Comparison of ENCODE assay signal across 1 cellular context in the genomic region with DNA sequence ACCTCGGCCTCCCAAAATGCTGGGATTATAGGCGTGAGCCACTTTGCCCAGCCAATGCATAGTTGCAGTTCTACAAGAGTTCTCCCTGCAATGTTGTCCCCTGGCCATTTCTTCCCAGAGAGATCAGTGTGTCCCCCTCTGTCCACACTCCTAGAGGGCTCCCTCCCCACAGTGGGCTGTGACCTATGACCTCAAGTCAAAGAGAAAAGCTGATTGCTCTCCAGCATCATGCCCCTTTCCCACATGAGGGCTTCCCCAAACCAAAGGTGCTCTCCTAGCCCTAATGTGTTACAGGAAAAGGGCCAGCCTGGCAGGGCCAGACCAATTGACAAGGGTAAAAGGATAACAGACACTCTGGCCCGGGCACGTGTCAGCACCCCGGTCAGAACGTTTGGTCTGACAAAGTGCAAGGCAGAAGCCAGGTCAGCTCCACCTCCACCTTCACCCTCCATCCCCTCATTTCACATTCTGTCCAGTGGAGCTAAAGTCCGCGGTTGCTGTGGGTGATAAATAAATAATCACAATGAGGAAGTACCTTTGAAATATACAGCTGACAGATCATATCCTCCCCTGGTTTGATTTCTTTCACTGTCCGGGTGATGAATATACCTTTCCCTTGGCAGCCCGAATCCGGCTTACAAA.
TF ChIP-seq lines count a peak whose summit lies in the region.

No MANE protein-coding gene starts in this region.

TF ChIP-seq in HepG2, 621 proteins besides CTCF, POLR2A, EP300 and RAD21 (continued from another document and continues in another):
- TF ChIP-seq, protein P1, sequence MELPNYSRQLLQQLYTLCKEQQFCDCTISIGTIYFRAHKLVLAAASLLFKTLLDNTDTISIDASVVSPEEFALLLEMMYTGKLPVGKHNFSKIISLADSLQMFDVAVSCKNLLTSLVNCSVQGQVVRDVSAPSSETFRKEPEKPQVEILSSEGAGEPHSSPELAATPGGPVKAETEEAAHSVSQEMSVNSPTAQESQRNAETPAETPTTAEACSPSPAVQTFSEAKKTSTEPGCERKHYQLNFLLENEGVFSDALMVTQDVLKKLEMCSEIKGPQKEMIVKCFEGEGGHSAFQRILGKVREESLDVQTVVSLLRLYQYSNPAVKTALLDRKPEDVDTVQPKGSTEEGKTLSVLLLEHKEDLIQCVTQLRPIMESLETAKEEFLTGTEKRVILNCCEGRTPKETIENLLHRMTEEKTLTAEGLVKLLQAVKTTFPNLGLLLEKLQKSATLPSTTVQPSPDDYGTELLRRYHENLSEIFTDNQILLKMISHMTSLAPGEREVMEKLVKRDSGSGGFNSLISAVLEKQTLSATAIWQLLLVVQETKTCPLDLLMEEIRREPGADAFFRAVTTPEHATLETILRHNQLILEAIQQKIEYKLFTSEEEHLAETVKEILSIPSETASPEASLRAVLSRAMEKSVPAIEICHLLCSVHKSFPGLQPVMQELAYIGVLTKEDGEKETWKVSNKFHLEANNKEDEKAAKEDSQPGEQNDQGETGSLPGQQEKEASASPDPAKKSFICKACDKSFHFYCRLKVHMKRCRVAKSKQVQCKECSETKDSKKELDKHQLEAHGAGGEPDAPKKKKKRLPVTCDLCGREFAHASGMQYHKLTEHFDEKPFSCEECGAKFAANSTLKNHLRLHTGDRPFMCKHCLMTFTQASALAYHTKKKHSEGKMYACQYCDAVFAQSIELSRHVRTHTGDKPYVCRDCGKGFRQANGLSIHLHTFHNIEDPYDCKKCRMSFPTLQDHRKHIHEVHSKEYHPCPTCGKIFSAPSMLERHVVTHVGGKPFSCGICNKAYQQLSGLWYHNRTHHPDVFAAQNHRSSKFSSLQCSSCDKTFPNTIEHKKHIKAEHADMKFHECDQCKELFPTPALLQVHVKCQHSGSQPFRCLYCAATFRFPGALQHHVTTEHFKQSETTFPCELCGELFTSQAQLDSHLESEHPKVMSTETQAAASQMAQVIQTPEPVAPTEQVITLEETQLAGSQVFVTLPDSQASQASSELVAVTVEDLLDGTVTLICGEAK (IDR thresholded peaks at IDR 0.05) = no peak
- TF ChIP-seq, protein P1 (CRISPR knock-in tag; IDR thresholded peaks at IDR 0.05) = peak; percentile 36; the same call in 1 of the 2 replicates
- no peak for TF ChIP-seq NCOA1 (CRISPR knock-in tag; IDR thresholded peaks at IDR 0.05)
- no peak for TF ChIP-seq ZFP36L2 (CRISPR knock-in tag; IDR thresholded peaks at IDR 0.05)
- 0 out of 2 replicates have a peak, but pooled peaks have one; percentile 29 for TF ChIP-seq HBP1 (CRISPR knock-in tag; IDR thresholded peaks at IDR 0.05; ENCODE audit: low read depth)
- TF ChIP-seq SALL1 (CRISPR knock-in tag; IDR thresholded peaks at IDR 0.05) = peak; percentile 71; the same call in 1 of the 2 replicates
- TF ChIP-seq MAX (IDR thresholded peaks at IDR 0.05) = peak; percentile 85
- no peak for TF ChIP-seq SP2 (CRISPR knock-in tag; IDR thresholded peaks at IDR 0.05)
- TF ChIP-seq HIC2 (CRISPR knock-in tag; IDR thresholded peaks at IDR 0.05; ENCODE audit: low read depth) = no peak
- no peak for TF ChIP-seq RXRB (CRISPR knock-in tag; IDR thresholded peaks at IDR 0.05; ENCODE audit: borderline replicate concordance)
- TF ChIP-seq, protein P2, sequence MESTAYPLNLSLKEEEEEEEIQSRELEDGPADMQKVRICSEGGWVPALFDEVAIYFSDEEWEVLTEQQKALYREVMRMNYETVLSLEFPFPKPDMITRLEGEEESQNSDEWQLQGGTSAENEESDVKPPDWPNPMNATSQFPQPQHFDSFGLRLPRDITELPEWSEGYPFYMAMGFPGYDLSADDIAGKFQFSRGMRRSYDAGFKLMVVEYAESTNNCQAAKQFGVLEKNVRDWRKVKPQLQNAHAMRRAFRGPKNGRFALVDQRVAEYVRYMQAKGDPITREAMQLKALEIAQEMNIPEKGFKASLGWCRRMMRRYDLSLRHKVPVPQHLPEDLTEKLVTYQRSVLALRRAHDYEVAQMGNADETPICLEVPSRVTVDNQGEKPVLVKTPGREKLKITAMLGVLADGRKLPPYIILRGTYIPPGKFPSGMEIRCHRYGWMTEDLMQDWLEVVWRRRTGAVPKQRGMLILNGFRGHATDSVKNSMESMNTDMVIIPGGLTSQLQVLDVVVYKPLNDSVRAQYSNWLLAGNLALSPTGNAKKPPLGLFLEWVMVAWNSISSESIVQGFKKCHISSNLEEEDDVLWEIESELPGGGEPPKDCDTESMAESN (CRISPR knock-in tag; conservative IDR thresholded peaks at IDR 0.05) = peak; percentile 40; the same call in 1 of the 2 replicates
- TF ChIP-seq ELF3 (CRISPR knock-in tag; IDR thresholded peaks at IDR 0.05) = peak; percentile 87
- 0 out of 2 replicates have a peak, but pooled peaks have one; percentile 28 for TF ChIP-seq ZSCAN29 (CRISPR knock-in tag; conservative IDR thresholded peaks at IDR 0.05)
- TF ChIP-seq ELF1 (CRISPR knock-in tag; IDR thresholded peaks at IDR 0.05) = no peak; the same call in 1 of the 2 replicates
- no peak for TF ChIP-seq ZFP1 (CRISPR knock-in tag; IDR thresholded peaks at IDR 0.05)
- TF ChIP-seq ZNF512B (CRISPR knock-in tag; IDR thresholded peaks at IDR 0.05; ENCODE audit: borderline replicate concordance) = no peak; the same call in 1 of the 2 replicates
- 0 out of 2 replicates have a peak, but pooled peaks have one; percentile 37 for TF ChIP-seq ZFX (CRISPR knock-in tag; IDR thresholded peaks at IDR 0.05; ENCODE audit: low read depth)
- no peak for TF ChIP-seq KMT2A (CRISPR knock-in tag; IDR thresholded peaks at IDR 0.05)
- TF ChIP-seq, protein P3, sequence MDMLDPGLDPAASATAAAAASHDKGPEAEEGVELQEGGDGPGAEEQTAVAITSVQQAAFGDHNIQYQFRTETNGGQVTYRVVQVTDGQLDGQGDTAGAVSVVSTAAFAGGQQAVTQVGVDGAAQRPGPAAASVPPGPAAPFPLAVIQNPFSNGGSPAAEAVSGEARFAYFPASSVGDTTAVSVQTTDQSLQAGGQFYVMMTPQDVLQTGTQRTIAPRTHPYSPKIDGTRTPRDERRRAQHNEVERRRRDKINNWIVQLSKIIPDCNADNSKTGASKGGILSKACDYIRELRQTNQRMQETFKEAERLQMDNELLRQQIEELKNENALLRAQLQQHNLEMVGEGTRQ (IDR thresholded peaks at IDR 0.05; ENCODE audit: low read depth, low read length) = no peak
- TF ChIP-seq, protein P3 (CRISPR knock-in tag; IDR thresholded peaks at IDR 0.05; ENCODE audit: borderline replicate concordance) = no peak
- TF ChIP-seq, protein P4, sequence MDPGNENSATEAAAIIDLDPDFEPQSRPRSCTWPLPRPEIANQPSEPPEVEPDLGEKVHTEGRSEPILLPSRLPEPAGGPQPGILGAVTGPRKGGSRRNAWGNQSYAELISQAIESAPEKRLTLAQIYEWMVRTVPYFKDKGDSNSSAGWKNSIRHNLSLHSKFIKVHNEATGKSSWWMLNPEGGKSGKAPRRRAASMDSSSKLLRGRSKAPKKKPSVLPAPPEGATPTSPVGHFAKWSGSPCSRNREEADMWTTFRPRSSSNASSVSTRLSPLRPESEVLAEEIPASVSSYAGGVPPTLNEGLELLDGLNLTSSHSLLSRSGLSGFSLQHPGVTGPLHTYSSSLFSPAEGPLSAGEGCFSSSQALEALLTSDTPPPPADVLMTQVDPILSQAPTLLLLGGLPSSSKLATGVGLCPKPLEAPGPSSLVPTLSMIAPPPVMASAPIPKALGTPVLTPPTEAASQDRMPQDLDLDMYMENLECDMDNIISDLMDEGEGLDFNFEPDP (CRISPR knock-in tag; conservative IDR thresholded peaks at IDR 0.05) = no peak
- 0 out of 2 replicates have a peak, but pooled peaks have one; percentile 47 for TF ChIP-seq TRIM24 (CRISPR knock-in tag; IDR thresholded peaks at IDR 0.05)
- no peak for TF ChIP-seq CHCHD3 (CRISPR knock-in tag; IDR thresholded peaks at IDR 0.05)
- TF ChIP-seq RARA (CRISPR knock-in tag; IDR thresholded peaks at IDR 0.05) = peak; percentile 62
- TF ChIP-seq LCORL (IDR thresholded peaks at IDR 0.05) = no peak
- TF ChIP-seq LCORL (CRISPR knock-in tag; IDR thresholded peaks at IDR 0.05) = peak; percentile 84
- TF ChIP-seq CSRNP1 (CRISPR knock-in tag; IDR thresholded peaks at IDR 0.05) = no peak
- no peak for TF ChIP-seq HNF4G (IDR thresholded peaks at IDR 0.05; ENCODE audit: borderline replicate concordance, low read depth, low read length)
- TF ChIP-seq HNF4G (CRISPR knock-in tag; IDR thresholded peaks at IDR 0.05; ENCODE audit: borderline replicate concordance, low read depth) = no peak
- no peak for TF ChIP-seq EED (CRISPR knock-in tag; IDR thresholded peaks at IDR 0.05)
